ENCODE assay signal across 13 cellular contexts in genomic region chr17:30586818-30587595, GRCh38.
DNase-seq lines count a peak whose midpoint lies in the region; TF ChIP-seq lines count a peak whose summit lies in the region.
"Had no signal": no experiment of that assay in that cellular context is flagged by ENCODE, and none has a peak within 500 bp of the region (broad histone marks: within the 10 kb centered on the region; RNA-seq: fewer than 3 reads in every experiment).

No MANE protein-coding gene starts in this region.

- no peak for TF ChIP-seq EP300 in suprapubic skin (IDR thresholded peaks at IDR 0.05)

- no peak for TF ChIP-seq POLR2A in suprapubic skin (IDR thresholded peaks at IDR 0.05)

- no peak overlapping the region for H3K27ac ChIP-seq in suprapubic skin

- WGBS in suprapubic skin = 94% methylated on average over 5 of the region's 5 CpGs

- DNase-seq in COLO829 (ENCODE audit: low spot score) (peak; percentile 30), HCEC 1CT (peak; percentile 88), astrocyte of the hippocampus (ENCODE audit: low read depth, low spot score) (peak; percentile 49), lung microvascular endothelial cell (ENCODE audit: low read depth in 2 of 2) (peak; percentile 20 to 88), NOMO-1 treated with dmso at 0.1 percent for 144 hours (lab: John Stamatoyannopoulos, UW; ENCODE audit: unreplicated experiment) (no peak), suprapubic skin (ENCODE audit: low spot score in 2 of 2) (no peak), activated gamma-delta T cell (lab: John Stamatoyannopoulos, UW) (no peak), NOMO-1 (lab: John Stamatoyannopoulos, UW; ENCODE audit: unreplicated experiment in 2 of 2) (no peak)
- DNase-seq: activated CD4-positive, alpha-beta T cell treated with anti-CD3 and anti-CD28 coated beads for 4 hours; DMS 273 treated with DMSO at 0.1 percent for 48 hours; effector memory CD8-positive, alpha-beta T cell; naive thymus-derived CD8-positive, alpha-beta T cell; NCI-H524 treated with DMSO at 0.1 percent for 48 hours had no signal

- H3K36me3 ChIP-seq in suprapubic skin = no peaks in the 10 kb centered on the region

- no peak overlapping the region for H3K4me3 ChIP-seq in suprapubic skin

- H3K4me1 ChIP-seq in suprapubic skin = no peaks in the 10 kb centered on the region

- no peak for TF ChIP-seq CTCF in suprapubic skin (IDR thresholded peaks at IDR 0.05)

- H3K9me3 ChIP-seq in suprapubic skin = no peaks in the 10 kb centered on the region

- no peaks in the 10 kb centered on the region for H3K27me3 ChIP-seq in suprapubic skin

Comparison
In these comparisons a context has a peak if more than half of its experiments do, and no peak if none do; other contexts are left out.
1. DNase-seq: peak in COLO829 (single experiment), HCEC 1CT (single experiment), astrocyte of the hippocampus (single experiment) and lung microvascular endothelial cell (2 of 2); none in NOMO-1 treated with dmso at 0.1 percent for 144 hours (single experiment), suprapubic skin (0 of 2), activated gamma-delta T cell (single experiment) and NOMO-1 (0 of 2).